Comparison of ENCODE assay signal across 8 cellular contexts in genomic region chr6:35419431-35419830, GRCh38. TPM values are rescaled to one million over a fixed set of nuclear protein-coding genes. Genes with fewer than 3 reads are reported as not detected.
A peak's percentile ranks its signal among the peaks of the same experiment; 100 is the strongest.
DNase-seq lines count a peak whose midpoint lies in the region; ATAC-seq and TF ChIP-seq lines count a peak whose summit lies in the region.

No MANE protein-coding gene starts in this region.

- peak; percentile 71 for DNase-seq in activated CD8-positive, alpha-beta memory T cell treated with anti-CD3 and anti-CD28 coated beads, Interleukin-2, amount 10 ng/mL, durations not matched to agents 7 days and 5 days
- no peak for DNase-seq in activated CD8-positive, alpha-beta memory T cell treated with anti-CD3 and anti-CD28 coated beads, Interleukin-2, amount 50 U/mL, for 48 hours
- DNase-seq in NAMALWA (ENCODE audit: low spot score), result peak; percentile 48
- peak; percentile 65 to 81 for DNase-seq in cardiac fibroblast (ENCODE audit: low read depth in 2 of 2)
- DNase-seq in SHP77 treated with DMSO at 0.1 percent for 48 hours (lab: John Stamatoyannopoulos, UW), result no peak
- no peak for DNase-seq in NCI-H1436 (lab: John Stamatoyannopoulos, UW)
- no peak for DNase-seq in left cardiac atrium

- H3K4me3 ChIP-seq in cardiac fibroblast (replicated peaks in 1 of 2; ENCODE audit: low read depth in 2 of 2, low read length in 2 of 2) (no peak overlapping the region), parathyroid adenoma (ENCODE audit: low read depth, low read length) (no peak overlapping the region)

- H3K4me1 Mint-ChIP-seq in activated CD8-positive, alpha-beta memory T cell treated with anti-CD3 and anti-CD28 coated beads, Interleukin-2, amount 10 ng/mL, durations not matched to agents 7 days and 5 days, result peaks cover 44% of the 10 kb centered on the region

- peaks cover 4% of the 10 kb centered on the region for H3K4me1 ChIP-seq in parathyroid adenoma

- no peak overlapping the region for H3K9ac ChIP-seq in parathyroid adenoma

- no peaks in the 10 kb centered on the region for H3K27me3 ChIP-seq in parathyroid adenoma (ENCODE audit: control insufficient read depth, insufficient read depth, low read length)

- peaks cover 2% of the 10 kb centered on the region for H3K79me2 ChIP-seq in parathyroid adenoma

- TF ChIP-seq CTCF in cardiac fibroblast (IDR thresholded peaks at IDR 0.05; ENCODE audit: low read depth, low read length) (peak; percentile 39), parathyroid adenoma (IDR thresholded peaks at IDR 0.05) (peak; percentile 6)

- no peaks in the 10 kb centered on the region for H3K27me3 Mint-ChIP-seq in activated CD8-positive, alpha-beta memory T cell treated with anti-CD3 and anti-CD28 coated beads, Interleukin-2, amount 10 ng/mL, durations not matched to agents 7 days and 5 days

- no peak overlapping the region for H3K4me3 Mint-ChIP-seq in activated CD8-positive, alpha-beta memory T cell treated with anti-CD3 and anti-CD28 coated beads, Interleukin-2, amount 10 ng/mL, durations not matched to agents 7 days and 5 days

- no peak overlapping the region for H3K4me2 ChIP-seq in parathyroid adenoma (ENCODE audit: low read length)

- no peaks in the 10 kb centered on the region for H3K36me3 ChIP-seq in parathyroid adenoma (ENCODE audit: control insufficient read depth, insufficient read depth, low read length)

- H3K9me3 Mint-ChIP-seq in activated CD8-positive, alpha-beta memory T cell treated with anti-CD3 and anti-CD28 coated beads, Interleukin-2, amount 10 ng/mL, durations not matched to agents 7 days and 5 days (ENCODE audit: low read depth), result no peaks in the 10 kb centered on the region

- CTCF ChIA-PET in activated CD8-positive, alpha-beta memory T cell treated with anti-CD3 and anti-CD28 coated beads, Interleukin-2, amount 10 ng/mL, durations not matched to agents 7 days and 5 days (lab: Charles Lee), result interaction anchor here (0.7 to 9.1 kb wide), 19 partner anchors 8 to 121 kb away, joined by 3 to 93 read pairs (median 5); partner anchors contain the start of genes DEF6, FANCE and PPARD

- no peak overlapping the region for H2AFZ ChIP-seq in parathyroid adenoma

- H3K9me3 ChIP-seq in parathyroid adenoma (ENCODE audit: control insufficient read depth, low read length), result no peaks in the 10 kb centered on the region

- H3K27ac ChIP-seq in parathyroid adenoma, result no peak overlapping the region

- intact Hi-C loops in left cardiac atrium (cut with DNase I), result no loop called here

- peaks cover 7% of the 10 kb centered on the region for H3K36me3 Mint-ChIP-seq in activated CD8-positive, alpha-beta memory T cell treated with anti-CD3 and anti-CD28 coated beads, Interleukin-2, amount 10 ng/mL, durations not matched to agents 7 days and 5 days

- ATAC-seq in activated CD8-positive, alpha-beta memory T cell treated with anti-CD3 and anti-CD28 coated beads, Interleukin-2, amount 10 ng/mL, durations not matched to agents 7 days and 5 days, result peak; percentile 73
- no peak for ATAC-seq in left cardiac atrium

- H3K27ac Mint-ChIP-seq in activated CD8-positive, alpha-beta memory T cell treated with anti-CD3 and anti-CD28 coated beads, Interleukin-2, amount 10 ng/mL, durations not matched to agents 7 days and 5 days, result peak overlapping the region; percentile 84

RNA-seq across cellular contexts. Expression of gene FANCE, which starts 32.7 kb away (rescaled TPM):
- 10 to 100 TPM; 15.4 to 16.0 TPM for total RNA-seq in activated CD8-positive, alpha-beta memory T cell treated with anti-CD3 and anti-CD28 coated beads, Interleukin-2, amount 10 ng/mL, durations not matched to agents 7 days and 5 days
- 1 to 10 TPM; 1.8 to 3.7 TPM for total RNA-seq in left cardiac atrium

RNA-seq across cellular contexts. Expression of gene RPL10A, which starts 48.8 kb away (rescaled TPM):
- 1,000 to 10,000 TPM; 1,163 to 1,382 TPM for total RNA-seq in activated CD8-positive, alpha-beta memory T cell treated with anti-CD3 and anti-CD28 coated beads, Interleukin-2, amount 10 ng/mL, durations not matched to agents 7 days and 5 days
- total RNA-seq in left cardiac atrium, result 100 to 1,000 TPM; 691 to 715 TPM

Comparison
In these comparisons a context has a peak if more than half of its experiments do, and no peak if none do; other contexts are left out.
1. DNase-seq: peak in activated CD8-positive, alpha-beta memory T cell treated with anti-CD3 and anti-CD28 coated beads, Interleukin-2, amount 10 ng/mL, durations not matched to agents 7 days and 5 days (single experiment), NAMALWA (single experiment) and cardiac fibroblast (2 of 2); none in activated CD8-positive, alpha-beta memory T cell treated with anti-CD3 and anti-CD28 coated beads, Interleukin-2, amount 50 U/mL, for 48 hours (single experiment), SHP77 treated with DMSO at 0.1 percent for 48 hours (single experiment), NCI-H1436 (single experiment) and left cardiac atrium (single experiment).